Comparison of ENCODE assay signal across 28 cellular contexts in the genomic region with DNA sequence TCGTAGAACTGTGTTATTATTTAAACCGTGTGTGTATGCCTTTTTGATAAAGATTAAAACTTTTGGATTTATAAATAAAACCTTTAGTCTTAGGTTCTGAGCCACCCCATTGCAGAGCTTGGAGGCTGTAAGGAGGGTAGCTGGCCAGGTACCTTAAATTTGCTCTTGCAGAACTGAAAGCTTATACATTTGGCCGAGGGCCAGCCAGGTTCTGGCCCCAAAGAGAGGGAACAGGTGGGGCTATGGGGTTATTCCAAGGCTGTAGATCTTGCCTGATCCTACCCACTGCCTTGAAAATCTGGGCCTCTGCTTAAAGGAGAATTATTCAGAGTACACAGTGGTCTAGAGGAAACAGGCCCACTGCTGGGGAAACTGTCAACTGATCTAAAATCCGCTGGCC. TPM values are rescaled to one million over a fixed set of nuclear protein-coding genes. Genes with fewer than 3 reads are reported as not detected.
DNase-seq lines count a peak whose midpoint lies in the region; ATAC-seq, FAIRE-seq and TF ChIP-seq lines count a peak whose summit lies in the region.
"Had no signal": no experiment of that assay in that cellular context is flagged by ENCODE, and none has a peak within 500 bp of the region (broad histone marks: within the 10 kb centered on the region; RNA-seq: fewer than 3 reads in every experiment).

No MANE protein-coding gene starts in this region.

- ATAC-seq in GM12878: no peak
- no peak for ATAC-seq in activated CD8-positive, alpha-beta T cell treated with anti-CD3 and anti-CD28 coated beads, Interleukin-2, amount 10 ng/mL, durations not matched to agents 7 days and 5 days
- ATAC-seq in HG03175 (IDR thresholded peaks at IDR 0.05; ENCODE audit: unreplicated experiment): no peak
- ATAC-seq: GM23338, HepG2, left cardiac atrium had no signal

- BruUV-seq in GM12878 (replicated peaks; lab: Mats Ljungman, UMichigan): no TSS peak

- no peak overlapping the region for H3K4me3 Mint-ChIP-seq in activated CD8-positive, alpha-beta T cell treated with anti-CD3 and anti-CD28 coated beads, Interleukin-2, amount 10 ng/mL, durations not matched to agents 7 days and 5 days
- H3K4me3 Mint-ChIP-seq: activated naive CD8-positive, alpha-beta T cell; activated T-helper 17 cell treated with anti-CD3 and anti-CD28 coated beads, Interleukin-2, amount 50 U/mL, for 72 hours; GM23338; naive B cell; stimulated activated naive B cell treated with anti-CD40 and anti-IgM and Interleukin-4, amounts not matched to agents 10 μg/mL and 1 μg/mL and 100 μg/mL, for 72 hours had no signal

- RAD21 ChIA-PET in GM12878 (lab: Charles Lee; ENCODE audit: unreplicated experiment): interaction anchor here (0.8 kb wide), 1 partner anchor 16 kb away, joined by 3 read pairs; no protein-coding TSS in a partner anchor

- H2AFZ ChIP-seq in Karpas-422 (ENCODE audit: low read length): no peak overlapping the region
- H2AFZ ChIP-seq in GM12878 (ENCODE audit: control insufficient read depth, low read depth, low read length): no peak overlapping the region
- H2AFZ ChIP-seq: GM23338 had no signal

- peaks cover 28% of the 10 kb centered on the region for H3K27me3 Mint-ChIP-seq in activated CD8-positive, alpha-beta T cell treated with anti-CD3 and anti-CD28 coated beads, Interleukin-2, amount 10 ng/mL, durations not matched to agents 7 days and 5 days (ENCODE audit: low read depth)

- H3K36me3 ChIP-seq in Karpas-422 (ENCODE audit: insufficient read depth, low read length) (0 out of 2 replicates have a peak, but pooled peaks cover 5% of the 10 kb centered on the region), GM12878 (ENCODE audit: control insufficient read depth in 2 of 2, insufficient read depth in 2 of 2, low read length in 1 of 2) (no peaks in the 10 kb centered on the region)
- H3K36me3 ChIP-seq: WERI-Rb-1 had no signal

- H3K4me3 ChIP-seq in Karpas-422 (ENCODE audit: low read length) (no peak overlapping the region), GM12878 (no peak overlapping the region)
- H3K4me3 ChIP-seq: GM23338, testis had no signal

- no peak for TF ChIP-seq RAD21 in GM12878 (IDR thresholded peaks at IDR 0.05; ENCODE audit: insufficient read depth, low read depth, low read length)

- peaks cover 8% of the 10 kb centered on the region for H3K4me1 Mint-ChIP-seq in activated CD8-positive, alpha-beta T cell treated with anti-CD3 and anti-CD28 coated beads, Interleukin-2, amount 10 ng/mL, durations not matched to agents 7 days and 5 days (ENCODE audit: low read depth)
- H3K4me1 Mint-ChIP-seq: activated T-helper 17 cell treated with anti-CD3 and anti-CD28 coated beads, Interleukin-2, amount 50 U/mL, for 72 hours; naive B cell; stimulated activated naive B cell treated with anti-CD40 and anti-IgM and Interleukin-4, amounts not matched to agents 10 μg/mL and 1 μg/mL and 100 μg/mL, for 72 hours had no signal

- H3K9ac ChIP-seq in Karpas-422 (ENCODE audit: low read length) (no peak overlapping the region), GM12878 (ENCODE audit: control insufficient read depth, insufficient read depth, low read length) (no peak overlapping the region)

- H3K4me1 ChIP-seq in Karpas-422 (ENCODE audit: low read length): peaks cover 29% of the 10 kb centered on the region
- H3K4me1 ChIP-seq in GM12878 (ENCODE audit: control insufficient read depth, insufficient read depth, low read length): peaks cover 8% of the 10 kb centered on the region
- H3K4me1 ChIP-seq: testis had no signal

- DNase-seq in NCI-H82 (lab: John Stamatoyannopoulos, UW) (peak; percentile 37), NCI-H82 treated with DMSO at 0.1 percent for 48 hours (lab: John Stamatoyannopoulos, UW; ENCODE audit: unreplicated experiment) (no peak), Karpas-422 (no peak), GM12878 (ENCODE audit: low read depth, low spot score) (no peak), mesenteric fat pad (ENCODE audit: low spot score) (peak; percentile 65), caudate nucleus (lab: John Stamatoyannopoulos, UW) (no peak)
- DNase-seq in activated CD8-positive, alpha-beta T cell treated with anti-CD3 and anti-CD28 coated beads, Interleukin-2, amount 10 ng/mL, durations not matched to agents 7 days and 5 days: no peak
- DNase-seq: activated CD4-positive, alpha-beta T cell treated with anti-CD3 and anti-CD28 coated beads, Interleukin-2, amount 50 U/mL, for 4 hours; activated CD8-positive, alpha-beta memory T cell treated with anti-CD3 and anti-CD28 coated beads, Interleukin-2, amount 50 U/mL, for 4 hours; aorta; central memory CD4-positive, alpha-beta T cell; DMS79; GF-D8; left cardiac atrium; naive B cell; NCI-H1092; NCI-H2081 treated with DMSO at 0.1 percent for 48 hours; stimulated activated CD4-positive, alpha-beta T cell treated with anti-CD3 and anti-CD28 coated beads, Interleukin-4, amount 100 ng/mL, for 1 hour; stimulated activated naive B cell treated with anti-CD40 and anti-IgM and Interleukin-4, amounts not matched to agents 10 μg/mL and 1 μg/mL and 100 μg/mL, for 72 hours; testis; WERI-Rb-1 had no signal

- 11% methylated on average over 4 of the region's 4 CpGs for WGBS in GM12878 (ENCODE audit: insufficient coverage, insufficient replicate concordance, low lambda C conversion rate, missing lambda C conversion rate)

- H3K79me2 ChIP-seq in Karpas-422 (ENCODE audit: low read length) (no peaks in the 10 kb centered on the region), GM12878 (ENCODE audit: control insufficient read depth, insufficient read depth, low read length) (no peaks in the 10 kb centered on the region)

- H4K20me1 ChIP-seq in Karpas-422 (ENCODE audit: insufficient read depth, low read depth, low read length): no peaks in the 10 kb centered on the region
- no peaks in the 10 kb centered on the region for H4K20me1 ChIP-seq in GM12878 (ENCODE audit: control insufficient read depth, insufficient read depth)

- peaks cover 8% of the 10 kb centered on the region for H3K9me3 Mint-ChIP-seq in activated CD8-positive, alpha-beta T cell treated with anti-CD3 and anti-CD28 coated beads, Interleukin-2, amount 10 ng/mL, durations not matched to agents 7 days and 5 days (ENCODE audit: insufficient read depth)

- H3K9me3 ChIP-seq in Karpas-422 (ENCODE audit: low read length): peaks cover 14% of the 10 kb centered on the region
- no peaks in the 10 kb centered on the region; the same call in 2 of the 3 replicates for H3K9me3 ChIP-seq in GM12878 (replicated peaks; ENCODE audit: control insufficient read depth, insufficient read depth, low read length)
- H3K9me3 ChIP-seq: testis had no signal

- SMC1A ChIA-PET in GM12878 (lab: Charles Lee; ENCODE audit: uncharacterized antibody, unreplicated experiment): interaction anchor here (0.9 kb wide), 1 partner anchor 13 kb away, joined by 3 read pairs; no protein-coding TSS in a partner anchor

- intact Hi-C loops in GM12878 (cut with micrococcal nuclease; ENCODE audit: unreplicated experiment): no loop called here

- no peak for FAIRE-seq in GM12878 (lab: Jason Lieb, UNC)
- FAIRE-seq: HepG2, urothelium cell line had no signal

- no peak for TF ChIP-seq CTCF in GM12878 (IDR thresholded peaks at IDR 0.05 in 2 of 3, conservative IDR thresholded peaks at IDR 0.05 in 1 of 3; ENCODE audit: control insufficient read depth in 2 of 3, extremely low read depth in 1 of 3, insufficient read depth in 1 of 3, low read depth in 3 of 3, low read length in 3 of 3)

- peak overlapping the region; percentile 4 for H3K4me2 ChIP-seq in Karpas-422 (ENCODE audit: low read depth, low read length, poor library complexity, severe bottlenecking)
- H3K4me2 ChIP-seq in GM12878 (ENCODE audit: control insufficient read depth, insufficient read depth): 0 out of 2 replicates have a peak overlapping the region, but pooled peaks have one; percentile 45
- H3K4me2 ChIP-seq: GM23338 had no signal

- CTCF ChIA-PET in GM12878 (lab: Yijun Ruan, JAX): interaction anchor here (0.7 to 0.9 kb wide), 2 partner anchors 65 to 209 kb away, joined by 3 to 4 read pairs; no protein-coding TSS in a partner anchor
- CTCF ChIA-PET in activated CD8-positive, alpha-beta T cell treated with anti-CD3 and anti-CD28 coated beads, Interleukin-2, amount 10 ng/mL, durations not matched to agents 7 days and 5 days (lab: Charles Lee): interaction anchor here (0.8 to 1.1 kb wide), 2 partner anchors 49 to 50 kb away, joined by 3 read pairs; no protein-coding TSS in a partner anchor

- POLR2A ChIA-PET in GM12878 (lab: Charles Lee): no interaction called here
- POLR2A ChIA-PET in activated CD8-positive, alpha-beta T cell treated with anti-CD3 and anti-CD28 coated beads, Interleukin-2, amount 10 ng/mL, durations not matched to agents 7 days and 5 days (lab: Charles Lee): no interaction called here

- H3K36me3 Mint-ChIP-seq in activated CD8-positive, alpha-beta T cell treated with anti-CD3 and anti-CD28 coated beads, Interleukin-2, amount 10 ng/mL, durations not matched to agents 7 days and 5 days (ENCODE audit: low read depth): peaks cover 4% of the 10 kb centered on the region
- H3K36me3 Mint-ChIP-seq: stimulated activated naive B cell treated with anti-CD40 and anti-IgM and Interleukin-4, amounts not matched to agents 10 μg/mL and 1 μg/mL and 100 μg/mL, for 72 hours had no signal

- H3K27ac ChIP-seq in Karpas-422 (ENCODE audit: low read length): no peak overlapping the region
- H3K27ac ChIP-seq in GM12878 (ENCODE audit: control insufficient read depth, insufficient read depth): no peak overlapping the region
- no peak overlapping the region for H3K27ac ChIP-seq in caudate nucleus (ENCODE audit: low read depth, low read length)
- H3K27ac ChIP-seq: HL-60, testis, WERI-Rb-1 had no signal

- no peak for TF ChIP-seq POLR2A in GM12878 (IDR thresholded peaks at IDR 0.05; ENCODE audit: low read depth, low read length)

- TF ChIP-seq EP300 in GM12878 (IDR thresholded peaks at IDR 0.05; ENCODE audit: borderline replicate concordance in 1 of 2, control insufficient read depth in 1 of 2, low read depth in 2 of 2, low read length in 2 of 2): no peak

- H3K27me3 ChIP-seq in Karpas-422 (ENCODE audit: low read length) (peaks cover 3% of the 10 kb centered on the region; the same call in 1 of the 2 replicates), GM12878 (replicated peaks in 1 of 2; ENCODE audit: control insufficient read depth in 2 of 2, insufficient read depth in 2 of 2, low read length in 1 of 2) (0 out of 4 replicates have a peak, but pooled peaks cover 0 to 2% of the 10 kb centered on the region in 2 experiments)
- H3K27me3 ChIP-seq: testis had no signal

- no peak overlapping the region for H3K27ac Mint-ChIP-seq in activated CD8-positive, alpha-beta T cell treated with anti-CD3 and anti-CD28 coated beads, Interleukin-2, amount 10 ng/mL, durations not matched to agents 7 days and 5 days
- H3K27ac Mint-ChIP-seq: activated naive CD8-positive, alpha-beta T cell; activated T-helper 17 cell treated with anti-CD3 and anti-CD28 coated beads, Interleukin-2, amount 50 U/mL, for 72 hours; GM23338; naive B cell; stimulated activated naive B cell treated with anti-CD40 and anti-IgM and Interleukin-4, amounts not matched to agents 10 μg/mL and 1 μg/mL and 100 μg/mL, for 72 hours had no signal

- in situ Hi-C loops in GM12878 (cut with MboI): no loop called here

- H3K9me2 ChIP-seq in Karpas-422 (replicated peaks; ENCODE audit: insufficient read depth, low read length): no peaks in the 10 kb centered on the region

RNA-seq across cellular contexts. Expression of a gene that starts 59.6 kb away (rescaled TPM):
- not detected in 2 replicates for total RNA-seq in Karpas-422 (2014; rRNA removed; shearing (Covaris generic); ENCODE audit: low replicate concordance)
- not detected in 2 replicates for total RNA-seq in GM12878 (2013; cell fraction: nucleolus; rRNA removed)
- total RNA-seq in GM12878 (2014; rRNA removed) (not detected in 2 replicates), GM12878 (2014; rRNA removed; fragmentation: Illumina TruSeq; extraction: Trizol) (not detected in 2 replicates), GM12878 (2021) (0.08 and 0.23 TPM in 2 replicates), mesenteric fat pad (13.6 TPM)
- not detected for polyA plus RNA-seq in GM12878 (2011; ENCODE audit: low read depth)
- polyA plus RNA-seq in GM12878 (2011; rRNA removed) (not detected in 2 replicates), GM12878 (2014; fragmentation: Illumina TruSeq; extraction: Trizol) (not detected in 2 replicates), GM12878 (2014; fragmentation: Nextera tagmentation; extraction: Ambion mirVana) (not detected), GM12878 (2014; rRNA removed) (not detected in 2 replicates), GM12878 (2016; fragmentation: Nextera tagmentation; extraction: Ambion mirVana) (not detected)
- polyA plus RNA-seq in GM12878 (2011; cell fraction: cytosol; rRNA removed): not detected in 2 replicates
- polyA plus RNA-seq in GM12878 (2011; cell fraction: nucleus; rRNA removed): not detected in 2 replicates
- not detected in 2 replicates for polyA plus RNA-seq in GM12878 (2012)
- not detected in 2 replicates for polyA minus RNA-seq in GM12878 (2011; rRNA and poly(A)+ RNA removed)
- polyA minus RNA-seq in GM12878 (2011; cell fraction: cytosol; rRNA and poly(A)+ RNA removed): not detected in 2 replicates
- not detected in 2 replicates for polyA minus RNA-seq in GM12878 (2011; cell fraction: nucleus; rRNA and poly(A)+ RNA removed)
- total RNA-seq in activated CD8-positive, alpha-beta T cell treated with anti-CD3 and anti-CD28 coated beads, Interleukin-2, amount 10 ng/mL, durations not matched to agents 7 days and 5 days: under 1 TPM; 0.29 to 0.44 TPM

Comparison
In these comparisons a context has a peak if more than half of its experiments do, and no peak if none do; other contexts are left out.
1. DNase-seq: peak in NCI-H82 (single experiment) and mesenteric fat pad (single experiment); none in NCI-H82 treated with DMSO at 0.1 percent for 48 hours (single experiment), Karpas-422 (single experiment), GM12878 (single experiment), caudate nucleus (0 of 61) and activated CD8-positive, alpha-beta T cell treated with anti-CD3 and anti-CD28 coated beads, Interleukin-2, amount 10 ng/mL, durations not matched to agents 7 days and 5 days (single experiment).
2. RNA of a gene that starts 59.6 kb away (total RNA-seq): 13.6 TPM in mesenteric fat pad (single experiment); 0.29 to 0.44 TPM in activated CD8-positive, alpha-beta T cell treated with anti-CD3 and anti-CD28 coated beads, Interleukin-2, amount 10 ng/mL, durations not matched to agents 7 days and 5 days, not detected in Karpas-422 and 0.08 to 0.23 TPM in GM12878; every median in the first group is over 10 times any median in the second.